In the genomic region with DNA sequence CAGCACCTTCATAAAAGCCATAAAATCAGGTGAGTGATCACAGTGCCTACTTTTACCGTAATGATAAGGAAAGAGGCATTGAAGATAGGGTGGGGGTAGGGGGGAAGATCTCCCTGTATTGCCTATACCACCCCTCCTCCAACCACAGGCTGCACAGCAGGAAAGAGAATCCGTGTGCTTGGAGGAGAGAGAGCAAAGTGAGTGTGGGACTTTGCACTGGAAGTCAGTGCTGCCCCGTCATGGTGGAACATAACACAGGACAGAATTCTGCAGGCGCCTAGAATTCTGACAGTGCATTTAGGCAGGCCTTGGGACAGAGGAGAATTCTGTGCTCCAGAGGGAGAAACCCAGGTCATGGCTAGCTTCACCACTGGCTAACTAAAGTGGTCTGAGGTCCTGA, we compare ENCODE assay signal across 29 cellular contexts.
"Had no signal": no experiment of that assay in that cellular context is flagged by ENCODE, and none has a peak within 500 bp of the region (broad histone marks: within the 10 kb centered on the region; RNA-seq: fewer than 3 reads in every experiment).

No MANE protein-coding gene starts in this region.

- H3K4me2 ChIP-seq: smooth muscle cell had no signal

- H3K27ac ChIP-seq: gastroesophageal sphincter, left ventricle myocardium inferior, neutrophil, sigmoid colon, tibial nerve, VCaP had no signal

- H3K9me3 Mint-ChIP-seq: effector memory CD8-positive, alpha-beta T cell; natural killer cell treated with Interleukin-12 subunit alpha and Interleukin-12 subunit beta and Interleukin-15 and Interleukin-18, amount 100 ng/mL, for 72 hours; T-helper 1 cell treated with Interleukin-12 subunit alpha and Interleukin-12 subunit beta and Interleukin-4 antibody, amounts not matched to agents 30 μg/mL and 1 μg/mL, for 36 hours had no signal

- H3K4me3 ChIP-seq: gastroesophageal sphincter, left ventricle myocardium inferior, mucosa of descending colon, sigmoid colon, smooth muscle cell, tibial nerve had no signal

- H3K27me3 Mint-ChIP-seq: effector memory CD8-positive, alpha-beta T cell; natural killer cell treated with Interleukin-12 subunit alpha and Interleukin-12 subunit beta and Interleukin-15 and Interleukin-18, amount 100 ng/mL, for 72 hours; progenitor cell of endocrine pancreas; stimulated activated naive B cell treated with anti-CD40 and anti-IgM and Interleukin-4, amounts not matched to agents 10 μg/mL and 1 μg/mL and 100 μg/mL, for 72 hours had no signal

- H3K27ac Mint-ChIP-seq: effector memory CD8-positive, alpha-beta T cell; natural killer cell treated with Interleukin-12 subunit alpha and Interleukin-12 subunit beta and Interleukin-15 and Interleukin-18, amount 100 ng/mL, for 72 hours; progenitor cell of endocrine pancreas; stimulated activated naive B cell treated with anti-CD40 and anti-IgM and Interleukin-4, amounts not matched to agents 10 μg/mL and 1 μg/mL and 100 μg/mL, for 72 hours; T-helper 1 cell treated with Interleukin-12 subunit alpha and Interleukin-12 subunit beta and Interleukin-4 antibody, amounts not matched to agents 30 μg/mL and 1 μg/mL, for 36 hours had no signal

- H3K4me3 Mint-ChIP-seq: effector memory CD8-positive, alpha-beta T cell; natural killer cell treated with Interleukin-12 subunit alpha and Interleukin-12 subunit beta and Interleukin-15 and Interleukin-18, amount 100 ng/mL, for 72 hours; stimulated activated naive B cell treated with anti-CD40 and anti-IgM and Interleukin-4, amounts not matched to agents 10 μg/mL and 1 μg/mL and 100 μg/mL, for 72 hours; T-helper 1 cell treated with Interleukin-12 subunit alpha and Interleukin-12 subunit beta and Interleukin-4 antibody, amounts not matched to agents 30 μg/mL and 1 μg/mL, for 36 hours had no signal

- H3K36me3 Mint-ChIP-seq: natural killer cell treated with Interleukin-12 subunit alpha and Interleukin-12 subunit beta and Interleukin-15 and Interleukin-18, amount 100 ng/mL, for 72 hours had no signal

- H3K4me1 Mint-ChIP-seq: stimulated activated naive B cell treated with anti-CD40 and anti-IgM and Interleukin-4, amounts not matched to agents 10 μg/mL and 1 μg/mL and 100 μg/mL, for 72 hours had no signal

- H3K27me3 ChIP-seq: gastroesophageal sphincter, neutrophil, sigmoid colon, tibial nerve had no signal

- H3K36me3 ChIP-seq: neutrophil, sigmoid colon had no signal

- H3K4me1 ChIP-seq: gastroesophageal sphincter, left ventricle myocardium inferior, sigmoid colon, tibial nerve had no signal

- DNase-seq: activated CD4-positive, alpha-beta T cell treated with anti-CD3 and anti-CD28 coated beads for 48 hours; activated CD4-positive, alpha-beta T cell treated with anti-CD3 and anti-CD28 coated beads, Interleukin-2, amount 50 U/mL, for 48 hours; activated CD8-positive, alpha-beta memory T cell treated with anti-CD3 and anti-CD28 coated beads for 24 hours; activated gamma-delta T cell; activated naive CD4-positive, alpha-beta T cell treated with anti-CD3 and anti-CD28 coated beads, Interleukin-2, amount 50 U/mL, for 16 hours; activated T-cell treated with anti-CD3 and anti-CD28 coated beads, Interleukin-2, amount 50 U/mL, for 1 hour; amniotic stem cell; caudate nucleus; cortex of kidney; effector memory CD8-positive, alpha-beta T cell; hypothalamus; left ventricle myocardium inferior; mucosa of descending colon; sigmoid colon; stimulated activated CD4-positive, alpha-beta T cell treated with anti-CD3 and anti-CD28 coated beads, Interleukin-1b, Interleukin-23, amount 100 ng/mL, for 48 hours; stimulated activated CD4-positive, alpha-beta T cell treated with anti-CD3 and anti-CD28 coated beads, Interleukin-4, amount 100 ng/mL, for 4 hours; stimulated activated CD8-positive, alpha-beta memory T cell treated with anti-CD3 and anti-CD28 coated beads, Interleukin-4, amount 100 ng/mL, for 48 hours; stimulated activated naive B cell treated with anti-CD40 and anti-IgM and Interleukin-4, amounts not matched to agents 10 μg/mL and 1 μg/mL and 100 μg/mL, for 72 hours; SW 1271; T-helper 9 cell had no signal

- ATAC-seq: activated CD4-positive, CD25-positive, alpha-beta regulatory T cell treated with anti-CD3 and anti-CD28 coated beads, Interleukin-2, amount 50 U/mL, for 24 hours; effector memory CD8-positive, alpha-beta T cell; gastroesophageal sphincter; mucosa of descending colon; natural killer cell treated with Interleukin-12 subunit alpha and Interleukin-12 subunit beta and Interleukin-15 and Interleukin-18, amount 100 ng/mL, for 72 hours; stimulated activated naive B cell treated with anti-CD40 and anti-IgM and Interleukin-4, amounts not matched to agents 10 μg/mL and 1 μg/mL and 100 μg/mL, for 72 hours had no signal

- H3K9me3 ChIP-seq: gastroesophageal sphincter, mucosa of descending colon, neutrophil, sigmoid colon had no signal
